1 cellular context compared by ENCODE assay signal in the genomic region with DNA sequence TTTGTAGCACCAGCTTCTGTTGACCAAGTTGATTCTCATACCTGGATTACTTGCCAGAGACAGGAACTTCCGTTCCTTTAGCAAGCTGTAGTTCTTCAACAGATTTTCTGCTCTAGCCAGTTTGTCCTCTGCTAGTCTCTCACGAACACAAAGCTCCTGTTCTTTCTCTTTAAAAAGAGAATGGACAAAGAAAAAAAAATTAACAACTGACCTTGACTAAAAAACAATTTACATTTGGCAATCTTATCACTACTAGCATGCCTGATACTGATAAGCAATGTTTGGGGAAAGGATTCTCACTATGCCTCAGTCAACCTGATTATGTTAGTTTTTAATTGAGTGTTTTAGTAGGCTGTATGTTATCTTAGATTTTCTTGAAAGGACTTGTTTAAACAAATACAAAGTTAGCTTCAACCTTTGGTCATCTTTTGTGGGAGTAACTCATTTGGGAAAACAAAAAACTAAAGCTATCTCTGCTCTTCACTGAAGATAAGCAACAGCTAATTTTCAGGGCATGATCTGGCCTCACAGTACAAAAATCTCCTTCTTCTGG.
TF ChIP-seq lines count a peak whose summit lies in the region.

No MANE protein-coding gene starts in this region.

TF ChIP-seq in HepG2, 621 proteins besides CTCF, POLR2A, EP300 and RAD21 (continued from another document and continues in another):
- TF ChIP-seq, protein P1, sequence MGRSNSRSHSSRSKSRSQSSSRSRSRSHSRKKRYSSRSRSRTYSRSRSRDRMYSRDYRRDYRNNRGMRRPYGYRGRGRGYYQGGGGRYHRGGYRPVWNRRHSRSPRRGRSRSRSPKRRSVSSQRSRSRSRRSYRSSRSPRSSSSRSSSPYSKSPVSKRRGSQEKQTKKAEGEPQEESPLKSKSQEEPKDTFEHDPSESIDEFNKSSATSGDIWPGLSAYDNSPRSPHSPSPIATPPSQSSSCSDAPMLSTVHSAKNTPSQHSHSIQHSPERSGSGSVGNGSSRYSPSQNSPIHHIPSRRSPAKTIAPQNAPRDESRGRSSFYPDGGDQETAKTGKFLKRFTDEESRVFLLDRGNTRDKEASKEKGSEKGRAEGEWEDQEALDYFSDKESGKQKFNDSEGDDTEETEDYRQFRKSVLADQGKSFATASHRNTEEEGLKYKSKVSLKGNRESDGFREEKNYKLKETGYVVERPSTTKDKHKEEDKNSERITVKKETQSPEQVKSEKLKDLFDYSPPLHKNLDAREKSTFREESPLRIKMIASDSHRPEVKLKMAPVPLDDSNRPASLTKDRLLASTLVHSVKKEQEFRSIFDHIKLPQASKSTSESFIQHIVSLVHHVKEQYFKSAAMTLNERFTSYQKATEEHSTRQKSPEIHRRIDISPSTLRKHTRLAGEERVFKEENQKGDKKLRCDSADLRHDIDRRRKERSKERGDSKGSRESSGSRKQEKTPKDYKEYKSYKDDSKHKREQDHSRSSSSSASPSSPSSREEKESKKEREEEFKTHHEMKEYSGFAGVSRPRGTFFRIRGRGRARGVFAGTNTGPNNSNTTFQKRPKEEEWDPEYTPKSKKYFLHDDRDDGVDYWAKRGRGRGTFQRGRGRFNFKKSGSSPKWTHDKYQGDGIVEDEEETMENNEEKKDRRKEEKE (IDR thresholded peaks at IDR 0.05): no peak
- TF ChIP-seq PHF20 (CRISPR knock-in tag; IDR thresholded peaks at IDR 0.05) (no peak), ZNF224 (CRISPR knock-in tag; IDR thresholded peaks at IDR 0.05) (no peak), ZNF772 (CRISPR knock-in tag; IDR thresholded peaks at IDR 0.05) (no peak), GTF2F1 (IDR thresholded peaks at IDR 0.05; ENCODE audit: low read length) (no peak), CEBPB (IDR thresholded peaks at IDR 0.05; ENCODE audit: borderline replicate concordance, low read depth, low read length) (no peak), ZFP90 (CRISPR knock-in tag; IDR thresholded peaks at IDR 0.05; ENCODE audit: borderline replicate concordance) (no peak), AHR (CRISPR knock-in tag; IDR thresholded peaks at IDR 0.05) (no peak; the same call in 1 of the 2 replicates), MEIS1 (CRISPR knock-in tag; IDR thresholded peaks at IDR 0.05; ENCODE audit: borderline replicate concordance) (0 out of 2 replicates have a peak, but pooled peaks have one; percentile 67), ZEB1 (IDR thresholded peaks at IDR 0.05; ENCODE audit: insufficient replicate concordance, low read depth) (no peak), GFI1 (CRISPR knock-in tag; IDR thresholded peaks at IDR 0.05; ENCODE audit: borderline replicate concordance) (peak; percentile 98), PHF5A (CRISPR knock-in tag; IDR thresholded peaks at IDR 0.05; ENCODE audit: low read depth, unreplicated experiment) (peak; percentile 89), ZNF746 (CRISPR knock-in tag; IDR thresholded peaks at IDR 0.05) (no peak), ZFAT (CRISPR knock-in tag; conservative IDR thresholded peaks at IDR 0.05) (no peak), RXRA (CRISPR knock-in tag; IDR thresholded peaks at IDR 0.05) (no peak), ZNF775 (CRISPR knock-in tag; IDR thresholded peaks at IDR 0.05; ENCODE audit: borderline replicate concordance) (no peak), ZBTB21 (CRISPR knock-in tag; IDR thresholded peaks at IDR 0.05) (no peak), ZNF777 (CRISPR knock-in tag; IDR thresholded peaks at IDR 0.05) (no peak), ZNF460 (CRISPR knock-in tag; IDR thresholded peaks at IDR 0.05; ENCODE audit: borderline replicate concordance) (no peak), KLF16 (CRISPR knock-in tag; IDR thresholded peaks at IDR 0.05) (peak in 1 of 2 experiments; percentile 28; a peak in 1 of 4 replicates), HNRNPLL (IDR thresholded peaks at IDR 0.05; ENCODE audit: low read depth, low read length, poor library complexity, severe bottlenecking) (no peak), NKX3-1 (CRISPR knock-in tag; IDR thresholded peaks at IDR 0.05) (peak; percentile 95), ZNF513 (CRISPR knock-in tag; conservative IDR thresholded peaks at IDR 0.05) (no peak), ZNF570 (CRISPR knock-in tag; IDR thresholded peaks at IDR 0.05; ENCODE audit: borderline replicate concordance) (no peak), ATF6 (CRISPR knock-in tag; conservative IDR thresholded peaks at IDR 0.05) (no peak), TBX3 (IDR thresholded peaks at IDR 0.05; ENCODE audit: borderline replicate concordance) (peak; percentile 64; the same call in 1 of the 2 replicates), KAT8 (CRISPR knock-in tag; IDR thresholded peaks at IDR 0.05) (peak; percentile 60; the same call in 1 of the 2 replicates), SNAPC2 (CRISPR knock-in tag; IDR thresholded peaks at IDR 0.05) (no peak), HNF4A (CRISPR knock-in tag; IDR thresholded peaks at IDR 0.05) (peak; percentile 93), ZBTB7B (CRISPR knock-in tag; IDR thresholded peaks at IDR 0.05) (no peak), POLR2AphosphoS5 (IDR thresholded peaks at IDR 0.05; ENCODE audit: low read depth, low read length) (no peak), FOXM1 (CRISPR knock-in tag; IDR thresholded peaks at IDR 0.05) (no peak), PBX2 (CRISPR knock-in tag; IDR thresholded peaks at IDR 0.05) (no peak), JDP2 (CRISPR knock-in tag; IDR thresholded peaks at IDR 0.05; ENCODE audit: borderline replicate concordance) (no peak), KLF15 (CRISPR knock-in tag; IDR thresholded peaks at IDR 0.05; ENCODE audit: borderline replicate concordance) (no peak), MAZ (IDR thresholded peaks at IDR 0.05; ENCODE audit: borderline replicate concordance, low read depth, low read length) (no peak), MAZ (CRISPR knock-in tag; IDR thresholded peaks at IDR 0.05; ENCODE audit: low read depth) (no peak), RAD51 (IDR thresholded peaks at IDR 0.05; ENCODE audit: borderline replicate concordance) (no peak), AGO2 (optimal IDR thresholded peaks at IDR 0.05; ENCODE audit: low read depth, low read length) (no peak), IKZF5 (CRISPR knock-in tag; IDR thresholded peaks at IDR 0.05) (peak; percentile 57; the same call in 1 of the 2 replicates), SYNCRIP (IDR thresholded peaks at IDR 0.05; ENCODE audit: insufficient read depth, low read depth, low read length) (no peak), ZNF10 (CRISPR knock-in tag; IDR thresholded peaks at IDR 0.05; ENCODE audit: borderline replicate concordance, low read depth) (no peak), GRHL1 (CRISPR knock-in tag; conservative IDR thresholded peaks at IDR 0.05) (no peak), REXO4 (CRISPR knock-in tag; IDR thresholded peaks at IDR 0.05; ENCODE audit: borderline replicate concordance) (no peak), ZNF672 (CRISPR knock-in tag; IDR thresholded peaks at IDR 0.05) (no peak), ZSCAN29 (CRISPR knock-in tag; conservative IDR thresholded peaks at IDR 0.05) (0 out of 2 replicates have a peak, but pooled peaks have one; percentile 45), ZNF605 (CRISPR knock-in tag; IDR thresholded peaks at IDR 0.05) (no peak)
- TF ChIP-seq, protein P2, sequence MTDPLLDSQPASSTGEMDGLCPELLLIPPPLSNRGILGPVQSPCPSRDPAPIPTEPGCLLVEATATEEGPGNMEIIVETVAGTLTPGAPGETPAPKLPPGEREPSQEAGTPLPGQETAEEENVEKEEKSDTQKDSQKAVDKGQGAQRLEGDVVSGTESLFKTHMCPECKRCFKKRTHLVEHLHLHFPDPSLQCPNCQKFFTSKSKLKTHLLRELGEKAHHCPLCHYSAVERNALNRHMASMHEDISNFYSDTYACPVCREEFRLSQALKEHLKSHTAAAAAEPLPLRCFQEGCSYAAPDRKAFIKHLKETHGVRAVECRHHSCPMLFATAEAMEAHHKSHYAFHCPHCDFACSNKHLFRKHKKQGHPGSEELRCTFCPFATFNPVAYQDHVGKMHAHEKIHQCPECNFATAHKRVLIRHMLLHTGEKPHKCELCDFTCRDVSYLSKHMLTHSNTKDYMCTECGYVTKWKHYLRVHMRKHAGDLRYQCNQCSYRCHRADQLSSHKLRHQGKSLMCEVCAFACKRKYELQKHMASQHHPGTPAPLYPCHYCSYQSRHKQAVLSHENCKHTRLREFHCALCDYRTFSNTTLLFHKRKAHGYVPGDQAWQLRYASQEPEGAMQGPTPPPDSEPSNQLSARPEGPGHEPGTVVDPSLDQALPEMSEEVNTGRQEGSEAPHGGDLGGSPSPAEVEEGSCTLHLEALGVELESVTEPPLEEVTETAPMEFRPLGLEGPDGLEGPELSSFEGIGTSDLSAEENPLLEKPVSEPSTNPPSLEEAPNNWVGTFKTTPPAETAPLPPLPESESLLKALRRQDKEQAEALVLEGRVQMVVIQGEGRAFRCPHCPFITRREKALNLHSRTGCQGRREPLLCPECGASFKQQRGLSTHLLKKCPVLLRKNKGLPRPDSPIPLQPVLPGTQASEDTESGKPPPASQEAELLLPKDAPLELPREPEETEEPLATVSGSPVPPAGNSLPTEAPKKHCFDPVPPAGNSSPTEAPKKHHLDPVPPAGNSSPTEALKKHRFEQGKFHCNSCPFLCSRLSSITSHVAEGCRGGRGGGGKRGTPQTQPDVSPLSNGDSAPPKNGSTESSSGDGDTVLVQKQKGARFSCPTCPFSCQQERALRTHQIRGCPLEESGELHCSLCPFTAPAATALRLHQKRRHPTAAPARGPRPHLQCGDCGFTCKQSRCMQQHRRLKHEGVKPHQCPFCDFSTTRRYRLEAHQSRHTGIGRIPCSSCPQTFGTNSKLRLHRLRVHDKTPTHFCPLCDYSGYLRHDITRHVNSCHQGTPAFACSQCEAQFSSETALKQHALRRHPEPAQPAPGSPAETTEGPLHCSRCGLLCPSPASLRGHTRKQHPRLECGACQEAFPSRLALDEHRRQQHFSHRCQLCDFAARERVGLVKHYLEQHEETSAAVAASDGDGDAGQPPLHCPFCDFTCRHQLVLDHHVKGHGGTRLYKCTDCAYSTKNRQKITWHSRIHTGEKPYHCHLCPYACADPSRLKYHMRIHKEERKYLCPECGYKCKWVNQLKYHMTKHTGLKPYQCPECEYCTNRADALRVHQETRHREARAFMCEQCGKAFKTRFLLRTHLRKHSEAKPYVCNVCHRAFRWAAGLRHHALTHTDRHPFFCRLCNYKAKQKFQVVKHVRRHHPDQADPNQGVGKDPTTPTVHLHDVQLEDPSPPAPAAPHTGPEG (CRISPR knock-in tag; IDR thresholded peaks at IDR 0.05): no peak
